Comparison of ENCODE assay signal across 8 cellular contexts in genomic region chr13:113153810-113154748, GRCh38. TPM values are rescaled to one million over a fixed set of nuclear protein-coding genes. Genes with fewer than 3 reads are reported as not detected.
DNase-seq lines count a peak whose midpoint lies in the region; TF ChIP-seq lines count a peak whose summit lies in the region.

No MANE protein-coding gene starts in this region.

- TF ChIP-seq CTCF in neutrophil (IDR thresholded peaks at IDR 0.05) (no peak), suprapubic skin (IDR thresholded peaks at IDR 0.05) (no peak)

- H3K4me1 ChIP-seq in ACC112 (ENCODE audit: control insufficient read depth, insufficient read depth, low read length, unreplicated experiment) (peaks cover 5% of the 10 kb centered on the region), SJCRH30 (peaks cover 8% of the 10 kb centered on the region; the same call in 1 of the 2 replicates), neutrophil (ENCODE audit: control insufficient read depth in 1 of 2, insufficient read depth in 1 of 2, low read depth in 1 of 2, low read length in 1 of 2) (peaks cover 16 to 19% of the 10 kb centered on the region in 2 experiments), suprapubic skin (peaks cover 19% of the 10 kb centered on the region)

- H3K9me3 ChIP-seq in SJCRH30 (replicated peaks) (no peaks in the 10 kb centered on the region), neutrophil (no peaks in the 10 kb centered on the region), suprapubic skin (no peaks in the 10 kb centered on the region)

- H3K79me2 ChIP-seq in ACC112 (ENCODE audit: control insufficient read depth, insufficient read depth, low read length, unreplicated experiment) = no peaks in the 10 kb centered on the region

- H3K27me3 ChIP-seq in ACC112 (ENCODE audit: insufficient read depth, low read length) (no peaks in the 10 kb centered on the region), SJCRH30 (no peaks in the 10 kb centered on the region; the same call in 1 of the 2 replicates), neutrophil (peaks cover 57% of the 10 kb centered on the region), suprapubic skin (no peaks in the 10 kb centered on the region)

- H3K27ac ChIP-seq in ACC112 (ENCODE audit: low read depth, low read length) (peak overlapping the region; percentile 36; the same call in 1 of the 2 replicates), SJCRH30 (peak overlapping the region; percentile 53), neutrophil (peak overlapping the region; percentile 34), suprapubic skin (peak overlapping the region; percentile 53)

- peak; percentile 48 for TF ChIP-seq POLR2A in GM18526 (IDR thresholded peaks at IDR 0.05; ENCODE audit: extremely low read depth, insufficient read length)
- TF ChIP-seq POLR2A in suprapubic skin (IDR thresholded peaks at IDR 0.05) = no peak

- DNase-seq in HT-29 (ENCODE audit: low spot score) (peak; percentile 65), SJCRH30 (peak; percentile 73 to 77), germinal center (ENCODE audit: low spot score) (peak; percentile 84), suprapubic skin (ENCODE audit: low spot score in 2 of 2) (peak; percentile 90)
- peak; percentile 68 for DNase-seq in activated naive CD4-positive, alpha-beta T cell treated with anti-CD3 and anti-CD28 coated beads, Interleukin-2, amount 50 U/mL, for 16 hours

- no peaks in the 10 kb centered on the region for H3K36me3 ChIP-seq in ACC112 (ENCODE audit: insufficient read depth, low read length)
- H3K36me3 ChIP-seq in SJCRH30 = no peaks in the 10 kb centered on the region
- no peaks in the 10 kb centered on the region for H3K36me3 ChIP-seq in neutrophil
- no peaks in the 10 kb centered on the region for H3K36me3 ChIP-seq in suprapubic skin

- H2AFZ ChIP-seq in ACC112 (ENCODE audit: low read length, unreplicated experiment) = peak overlapping the region; percentile 90

- no peak for TF ChIP-seq EP300 in suprapubic skin (IDR thresholded peaks at IDR 0.05)

- H3K4me3 ChIP-seq in ACC112 (ENCODE audit: low read depth, low read length) (peak overlapping the region; percentile 78), SJCRH30 (peak overlapping the region; percentile 62), neutrophil (ENCODE audit: low read depth in 1 of 2, low read length in 1 of 2) (peak overlapping the region; percentile 55 to 57), suprapubic skin (peak overlapping the region; percentile 47)

- 7% methylated on average over 30 of the region's 76 CpGs for WGBS in suprapubic skin

RNA-seq across cellular contexts. Expression of gene PROZ, which starts 4.4 kb away (rescaled TPM):
- total RNA-seq in HT-29 (2014; rRNA removed; shearing (Covaris generic)) = not detected in 2 replicates
- total RNA-seq in SJCRH30 (2014; rRNA removed; shearing (Covaris generic)) = not detected in 2 replicates
- total RNA-seq in suprapubic skin = not detected

RNA-seq across cellular contexts. Expression of gene F10, which starts 31.5 kb away (rescaled TPM):
- total RNA-seq in HT-29 (2014; rRNA removed; shearing (Covaris generic)) = 0.05 TPM in 1 of 2 replicates, not detected in the other
- total RNA-seq in SJCRH30 (2014; rRNA removed; shearing (Covaris generic)) = 0.16 and 0.56 TPM in 2 replicates
- 1 to 10 TPM; 4.9 to 7.8 (median 6.7) TPM for total RNA-seq in suprapubic skin

RNA-seq across cellular contexts. Expression of gene F7, which starts 48.5 kb away (rescaled TPM):
- total RNA-seq in HT-29 (2014; rRNA removed; shearing (Covaris generic)) = not detected in 2 replicates
- total RNA-seq in SJCRH30 (2014; rRNA removed; shearing (Covaris generic)) = not detected in 2 replicates
- not detected for total RNA-seq in suprapubic skin

RNA-seq across cellular contexts. Expression of gene PCID2, which starts 54.4 kb away (rescaled TPM):
- total RNA-seq in HT-29 (2014; rRNA removed; shearing (Covaris generic)) = 62.4 and 69.0 TPM in 2 replicates
- total RNA-seq in SJCRH30 (2014; rRNA removed; shearing (Covaris generic)) = 59.5 and 64.6 TPM in 2 replicates
- 10 to 100 TPM; 33.2 to 99.5 (median 49.5) TPM for total RNA-seq in suprapubic skin

RNA-seq across cellular contexts. Expression of gene CUL4A, which starts 55.3 kb away (rescaled TPM):
- 184 and 200 TPM in 2 replicates for total RNA-seq in HT-29 (2014; rRNA removed; shearing (Covaris generic))
- 67.4 and 67.6 TPM in 2 replicates for total RNA-seq in SJCRH30 (2014; rRNA removed; shearing (Covaris generic))
- total RNA-seq in suprapubic skin = 100 to 1,000 TPM in 3 of 4 donors, 10 to 100 TPM in 1; 95.6 to 221 (median 119) TPM

Comparison
In these comparisons a context has a peak if more than half of its experiments do, and no peak if none do; other contexts are left out.
1. Peak in every context shown above with its lines: DNase-seq, H3K4me3 ChIP-seq and H3K27ac ChIP-seq.